In genomic region chr14:63875311-63875710, GRCh38 we compare ENCODE assay signal across 13 cellular contexts. TPM values are rescaled to one million over a fixed set of nuclear protein-coding genes. Genes with fewer than 3 reads are reported as not detected.
DNase-seq lines count a peak whose midpoint lies in the region; ATAC-seq, FAIRE-seq and TF ChIP-seq lines count a peak whose summit lies in the region.
"Had no signal": no experiment of that assay in that cellular context is flagged by ENCODE, and none has a peak within 500 bp of the region (broad histone marks: within the 10 kb centered on the region; RNA-seq: fewer than 3 reads in every experiment).

No MANE protein-coding gene starts in this region.

- H3K36me3 ChIP-seq in brain microvascular endothelial cell (replicated peaks) (no peaks in the 10 kb centered on the region), heart right ventricle (no peaks in the 10 kb centered on the region)

- CTCF ChIA-PET in CD4-positive, alpha-beta T cell (lab: Charles Lee): interaction anchor here (0.5 to 1.3 kb wide), 2 partner anchors 20 to 655 kb away, joined by 3 to 5 read pairs; no protein-coding TSS in a partner anchor

- H3K4me3 ChIP-seq in brain microvascular endothelial cell (ENCODE audit: low read depth, low read length) (no peak overlapping the region), heart right ventricle (no peak overlapping the region)

- no peaks in the 10 kb centered on the region for H3K27me3 Mint-ChIP-seq in CD4-positive, alpha-beta T cell
- H3K27me3 Mint-ChIP-seq: activated B cell treated with CpG ODN at 0.5 μM for 24 hours; IgD-negative memory B cell; stimulated activated naive CD8-positive, alpha-beta T cell treated with anti-CD3 and anti-CD28 coated beads, Interleukin-15, amount 100 ng/mL, for 72 hours had no signal

- peaks cover 4 to 73% (median 52%) of the 10 kb centered on the region in 9 donors for H3K4me1 ChIP-seq in heart right ventricle

- H3K27me3 ChIP-seq in brain microvascular endothelial cell (replicated peaks) (no peaks in the 10 kb centered on the region), heart right ventricle (no peaks in the 10 kb centered on the region)
- H3K27me3 ChIP-seq in CD4-positive, alpha-beta T cell (ENCODE audit: control insufficient read depth, insufficient read depth, low read length): no peaks in the 10 kb centered on the region

- peaks cover 17% of the 10 kb centered on the region for H3K36me3 Mint-ChIP-seq in CD4-positive, alpha-beta T cell (ENCODE audit: low read depth)

- intact Hi-C loops in heart right ventricle (cut with DNase I): loop anchor here in 1 of 10 donors (2.0 kb wide), 1 partner anchor 21 kb away; no protein-coding TSS in a partner anchor
- intact Hi-C loops in CD4-positive, alpha-beta T cell (cut with DNase I, micrococcal nuclease): no loop called here

- POLR2A ChIA-PET in CD4-positive, alpha-beta T cell (lab: Charles Lee): interaction anchor here (1.5 kb wide), 1 partner anchor 11 kb away, joined by 8 read pairs; no protein-coding TSS in a partner anchor

- FAIRE-seq in GM19239 (lab: Jason Lieb, UNC): peak; percentile 61

- TF ChIP-seq CTCF in brain microvascular endothelial cell (IDR thresholded peaks at IDR 0.05; ENCODE audit: low read depth, low read length, missing control alignments) (no peak), heart right ventricle (IDR thresholded peaks at IDR 0.05) (no peak)
- no peak for TF ChIP-seq CTCF in CD4-positive, alpha-beta T cell (IDR thresholded peaks at IDR 0.05)

- no peak overlapping the region for H3K4me3 Mint-ChIP-seq in CD4-positive, alpha-beta T cell
- H3K4me3 Mint-ChIP-seq: activated B cell treated with CpG ODN at 0.5 μM for 24 hours; IgD-negative memory B cell; stimulated activated naive CD8-positive, alpha-beta T cell treated with anti-CD3 and anti-CD28 coated beads, Interleukin-15, amount 100 ng/mL, for 72 hours had no signal

- no peak overlapping the region for H3K27ac ChIP-seq in brain microvascular endothelial cell
- H3K27ac ChIP-seq in heart right ventricle: peak overlapping the region; percentile 2 to 92 (median 76)
- no peak overlapping the region for H3K27ac ChIP-seq in CD4-positive, alpha-beta T cell (ENCODE audit: low read depth, low read length)
- H3K27ac ChIP-seq: C4-2B had no signal

- H3K27ac Mint-ChIP-seq in CD4-positive, alpha-beta T cell: no peak overlapping the region
- H3K27ac Mint-ChIP-seq: activated B cell treated with CpG ODN at 0.5 μM for 24 hours; stimulated activated naive CD8-positive, alpha-beta T cell treated with anti-CD3 and anti-CD28 coated beads, Interleukin-15, amount 100 ng/mL, for 72 hours had no signal

- no peaks in the 10 kb centered on the region for H3K9me3 Mint-ChIP-seq in CD4-positive, alpha-beta T cell
- H3K9me3 Mint-ChIP-seq: activated B cell treated with CpG ODN at 0.5 μM for 24 hours; IgD-negative memory B cell; stimulated activated naive CD8-positive, alpha-beta T cell treated with anti-CD3 and anti-CD28 coated beads, Interleukin-15, amount 100 ng/mL, for 72 hours had no signal

- no peak for DNase-seq in GM19239 (ENCODE audit: insufficient read length, low spot score)
- peak; percentile 58 for DNase-seq in brain microvascular endothelial cell
- DNase-seq in heart right ventricle: peak in 1 of 2 donors; percentile 79
- DNase-seq in renal cortical epithelial cell (ENCODE audit: low read depth): peak; percentile 99
- DNase-seq in NCI-H345 (lab: John Stamatoyannopoulos, UW): no peak
- DNase-seq in CD4-positive, alpha-beta T cell: no peak
- DNase-seq in T1000 (lab: John Stamatoyannopoulos, UW): no peak
- DNase-seq: activated B cell treated with CpG ODN at 0.5 μM for 24 hours; activated effector memory CD4-positive, alpha-beta T cell treated with anti-CD3 and anti-CD28 coated beads, Interleukin-2, amount 50 U/mL, for 16 hours; stimulated activated naive CD8-positive, alpha-beta T cell treated with anti-CD3 and anti-CD28 coated beads, Interleukin-15, amount 100 ng/mL, for 72 hours had no signal

- WGBS in heart right ventricle, 2 donors: 29% methylated on average over 2 of the region's 2 CpGs

- H3K4me1 Mint-ChIP-seq in CD4-positive, alpha-beta T cell (ENCODE audit: low read depth): peaks cover 43% of the 10 kb centered on the region

- H3K9me3 ChIP-seq in heart right ventricle: no peaks in the 10 kb centered on the region
- H3K9me3 ChIP-seq in CD4-positive, alpha-beta T cell (ENCODE audit: control insufficient read depth, low read length): no peaks in the 10 kb centered on the region

- in situ Hi-C loops in brain microvascular endothelial cell (cut with HindIII; ENCODE audit: low pct_ligation_motif_present, low sequenced_read_pairs): no loop called here

- peak; percentile 80 to 95 (median 91) for ATAC-seq in heart right ventricle
- no peak for ATAC-seq in HG03469 (IDR thresholded peaks at IDR 0.05; ENCODE audit: unreplicated experiment)
- no peak for ATAC-seq in CD4-positive, alpha-beta T cell (ENCODE audit: poor library complexity)
- ATAC-seq: stimulated activated naive CD8-positive, alpha-beta T cell treated with anti-CD3 and anti-CD28 coated beads, Interleukin-15, amount 100 ng/mL, for 72 hours had no signal

RNA-seq across cellular contexts. Expression of gene SYNE2, which starts 22.5 kb away (rescaled TPM):
- total RNA-seq in heart right ventricle: 100 to 1,000 TPM in 6 of 10 donors, 10 to 100 TPM in 4; 88.4 to 205 (median 110) TPM
- 10 to 100 TPM; 43.6 to 98.7 TPM for polyA plus RNA-seq in heart right ventricle
- total RNA-seq in renal cortical epithelial cell: 74.3 and 261 TPM in 2 replicates
- 10 to 100 TPM; 87.4 to 92.6 TPM for total RNA-seq in CD4-positive, alpha-beta T cell

Comparison
In these comparisons a context has a peak if more than half of its experiments do, and no peak if none do; other contexts are left out.
1. DNase-seq: peak in brain microvascular endothelial cell (single experiment) and renal cortical epithelial cell (single experiment); none in GM19239 (single experiment), NCI-H345 (single experiment), CD4-positive, alpha-beta T cell (0 of 10) and T1000 (single experiment).
2. H3K27ac ChIP-seq: peak in heart right ventricle (10 of 10); none in brain microvascular endothelial cell (single experiment) and CD4-positive, alpha-beta T cell (single experiment).
3. ATAC-seq: peak in heart right ventricle (8 of 8); none in HG03469 (single experiment) and CD4-positive, alpha-beta T cell (single experiment).